ENCODE assay signal across 8 cellular contexts in genomic region chr11:110428956-110429613, GRCh38. TPM values are rescaled to one million over a fixed set of nuclear protein-coding genes. Genes with fewer than 3 reads are reported as not detected.
A peak's percentile ranks its signal among the peaks of the same experiment; 100 is the strongest.
DNase-seq lines count a peak whose midpoint lies in the region; ATAC-seq and TF ChIP-seq lines count a peak whose summit lies in the region.

No MANE protein-coding gene starts in this region.

- H3K79me2 ChIP-seq in OCI-LY7 (ENCODE audit: insufficient read depth, low read depth, low read length) (peaks cover 38% of the 10 kb centered on the region), trophoblast cell (ENCODE audit: control insufficient read depth, insufficient read depth, low read length, poor library complexity) (peaks cover 13% of the 10 kb centered on the region)

- peaks cover 15% of the 10 kb centered on the region for H3K79me1 ChIP-seq in trophoblast cell (ENCODE audit: low read length)

- no peak overlapping the region for H2BK5ac ChIP-seq in trophoblast cell (ENCODE audit: low read depth, low read length, poor library complexity)

- peak overlapping the region; percentile 96 for H3K4me2 ChIP-seq in OCI-LY7 (ENCODE audit: low read length)
- H3K4me2 ChIP-seq in trophoblast cell (ENCODE audit: low read length), result peak overlapping the region; percentile 69

- no peak overlapping the region for H3K14ac ChIP-seq in trophoblast cell (ENCODE audit: low read length)

- POLR2A ChIA-PET in OCI-LY7 (lab: Charles Lee), result interaction anchor here (0.6 to 1.4 kb wide), 9 partner anchors 16 to 1010 kb away, joined by 3 to 6 read pairs (median 3); no protein-coding TSS in a partner anchor

- H3K27ac ChIP-seq in OCI-LY7 (ENCODE audit: low read depth, low read length, poor library complexity, severe bottlenecking) (peak overlapping the region; percentile 81), trophoblast cell (ENCODE audit: low read depth, low read length) (peak overlapping the region; percentile 92)

- H3K4me1 ChIP-seq in ES-I3 (ENCODE audit: insufficient read depth, low read length) (no peaks in the 10 kb centered on the region; the same call in 1 of the 2 replicates), OCI-LY7 (ENCODE audit: insufficient read depth, low read length, poor library complexity, severe bottlenecking) (peaks cover 33% of the 10 kb centered on the region), endocrine pancreas (ENCODE audit: control insufficient read depth, insufficient read depth, low read length) (peaks cover 7% of the 10 kb centered on the region), trophoblast cell (ENCODE audit: control insufficient read depth in 1 of 2, insufficient read depth in 2 of 2, low read length in 2 of 2) (peaks cover 0 to 4% of the 10 kb centered on the region in 2 experiments)

- no peak overlapping the region for H3K4ac ChIP-seq in trophoblast cell (ENCODE audit: low read depth, low read length)

- H3K9me3 ChIP-seq in ES-I3 (ENCODE audit: control insufficient read depth, insufficient read depth, low read length) (no peaks in the 10 kb centered on the region), OCI-LY7 (ENCODE audit: low read length) (no peaks in the 10 kb centered on the region), endocrine pancreas (ENCODE audit: control insufficient read depth, low read length) (no peaks in the 10 kb centered on the region), trophoblast cell (ENCODE audit: insufficient read depth, low read depth, low read length) (peaks cover 2% of the 10 kb centered on the region)

- H2BK12ac ChIP-seq in trophoblast cell (ENCODE audit: low read length), result no peak overlapping the region

- H4K91ac ChIP-seq in trophoblast cell (ENCODE audit: low read depth, low read length), result peak overlapping the region; percentile 0

- H3K9ac ChIP-seq in ES-I3 (ENCODE audit: low read depth, low read length), result peak overlapping the region; percentile 89
- H3K9ac ChIP-seq in endocrine pancreas (ENCODE audit: control insufficient read depth, insufficient read depth, low read length), result no peak overlapping the region
- no peak overlapping the region for H3K9ac ChIP-seq in trophoblast cell (ENCODE audit: low read length)

- H3K27me3 ChIP-seq in endocrine pancreas (ENCODE audit: control insufficient read depth, insufficient read depth, low read length) (no peaks in the 10 kb centered on the region), trophoblast cell (ENCODE audit: insufficient read depth, low read length) (no peaks in the 10 kb centered on the region)

- no CpG with 5 or more reads among the region's 8 CpGs for WGBS in trophoblast cell (ENCODE audit: extremely low coverage, insufficient coverage, insufficient read length)

- no TSS peak for BruUV-seq in OCI-LY7 (replicated peaks; lab: Mats Ljungman, UMichigan)

- H4K20me1 ChIP-seq in OCI-LY7 (ENCODE audit: insufficient read depth, low read length), result peaks cover 16% of the 10 kb centered on the region

- intact Hi-C loops in OCI-LY7 (cut with micrococcal nuclease; ENCODE audit: unreplicated experiment), result no loop called here

- H2AFZ ChIP-seq in OCI-LY7 (ENCODE audit: low read length) (peak overlapping the region; percentile 99), trophoblast cell (ENCODE audit: insufficient read depth, low read length, poor library complexity) (no peak overlapping the region)

- no peak overlapping the region for H3K23ac ChIP-seq in trophoblast cell (ENCODE audit: low read length)

- peak overlapping the region; percentile 83 for H2BK120ac ChIP-seq in trophoblast cell (ENCODE audit: insufficient read depth, low read length, poor library complexity)

- no peaks in the 10 kb centered on the region for H3K9me2 ChIP-seq in OCI-LY7 (ENCODE audit: insufficient read depth, low read length)

- no peak overlapping the region for H2AK5ac ChIP-seq in trophoblast cell (ENCODE audit: low read length)

- H4K12ac ChIP-seq in trophoblast cell (ENCODE audit: low read depth, low read length), result no peak overlapping the region

- H4K8ac ChIP-seq in trophoblast cell (ENCODE audit: low read depth, low read length), result no peak overlapping the region

- DNase-seq in OCI-LY7 (ENCODE audit: low spot score) (peak; percentile 41), trophoblast cell (peak; percentile 96 to 98), NCI-H2029 (lab: John Stamatoyannopoulos, UW) (no peak), NCI-H1436 (lab: John Stamatoyannopoulos, UW) (no peak)
- DNase-seq in stimulated activated CD4-positive, alpha-beta T cell treated with anti-CD3 and anti-CD28 coated beads, Interleukin-4, amount 100 ng/mL, for 4 hours, result no peak

- no peak for ATAC-seq in GM18498 (IDR thresholded peaks at IDR 0.05; ENCODE audit: unreplicated experiment)

- H3K4me3 ChIP-seq in OCI-LY7 (ENCODE audit: low read depth, low read length, poor library complexity, severe bottlenecking), result peak overlapping the region; percentile 89
- peak overlapping the region; percentile 62 for H3K4me3 ChIP-seq in endocrine pancreas (ENCODE audit: control insufficient read depth, insufficient read depth, low read length)
- no peak overlapping the region for H3K4me3 ChIP-seq in trophoblast cell (ENCODE audit: low read depth, low read length)

- no peak for TF ChIP-seq CTCF in OCI-LY7 (conservative IDR thresholded peaks at IDR 0.05; ENCODE audit: low read length)

- no peaks in the 10 kb centered on the region for H3K36me3 ChIP-seq in ES-I3 (ENCODE audit: insufficient read depth, low read length)
- H3K36me3 ChIP-seq in OCI-LY7 (ENCODE audit: insufficient read depth, low read length), result no peaks in the 10 kb centered on the region
- H3K36me3 ChIP-seq in endocrine pancreas (ENCODE audit: control insufficient read depth, insufficient read depth, low read length), result no peaks in the 10 kb centered on the region
- no peaks in the 10 kb centered on the region for H3K36me3 ChIP-seq in trophoblast cell (ENCODE audit: control insufficient read depth in 1 of 2, insufficient read depth in 2 of 2, low read length in 2 of 2)

- no peak overlapping the region for H3K18ac ChIP-seq in trophoblast cell (ENCODE audit: low read length)

- CTCF ChIA-PET in OCI-LY7 (lab: Charles Lee; ENCODE audit: unreplicated experiment), result interaction anchor here (0.6 kb wide), 1 partner anchor 396 kb away, joined by 3 read pairs; no protein-coding TSS in a partner anchor

RNA-seq across cellular contexts. Expression of gene FDX1, which starts 0.7 kb away (rescaled TPM):
- total RNA-seq in OCI-LY7 (2014; rRNA removed; shearing (Covaris generic)), result 13.3 and 14.3 TPM in 2 replicates
- total RNA-seq in OCI-LY7 (2022), result 15.6 and 15.9 TPM in 2 replicates
- polyA plus RNA-seq in trophoblast cell (2013), result 56.2 and 62.4 TPM in 2 replicates

Comparison
In these comparisons a context has a peak if more than half of its experiments do, and no peak if none do; other contexts are left out.
1. DNase-seq: peak in OCI-LY7 (single experiment) and trophoblast cell (2 of 2); none in stimulated activated CD4-positive, alpha-beta T cell treated with anti-CD3 and anti-CD28 coated beads, Interleukin-4, amount 100 ng/mL, for 4 hours (0 of 2), NCI-H2029 (single experiment) and NCI-H1436 (single experiment).